Comparison of ENCODE assay signal across 24 cellular contexts in the genomic region with DNA sequence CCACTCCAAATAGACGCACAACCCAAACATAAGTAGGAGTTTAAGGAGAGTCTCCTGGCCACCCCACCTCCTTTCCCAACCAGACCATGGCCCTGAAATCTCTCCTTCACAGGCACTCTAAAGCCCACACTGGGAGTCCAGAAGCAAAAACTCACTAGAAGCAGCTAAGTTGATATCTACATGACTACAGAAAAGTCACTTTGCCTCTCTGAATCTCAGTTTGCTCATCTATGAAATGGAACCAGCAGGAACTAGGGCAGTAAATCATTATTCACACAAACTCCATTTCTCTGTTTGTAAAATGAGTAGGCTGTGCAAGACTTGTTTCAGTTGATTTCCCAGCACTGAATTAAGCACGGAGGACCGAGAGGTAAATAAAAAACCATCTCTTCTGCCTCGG. TPM values are rescaled to one million over a fixed set of nuclear protein-coding genes. Genes with fewer than 3 reads are reported as not detected.
DNase-seq lines count a peak whose midpoint lies in the region; ATAC-seq, FAIRE-seq and TF ChIP-seq lines count a peak whose summit lies in the region.
"Had no signal": no experiment of that assay in that cellular context is flagged by ENCODE, and none has a peak within 500 bp of the region (broad histone marks: within the 10 kb centered on the region; RNA-seq: fewer than 3 reads in every experiment).

No MANE protein-coding gene starts in this region.

- TF ChIP-seq CTCF in A549 (IDR thresholded peaks at IDR 0.05) (no peak), Calu3 (IDR thresholded peaks at IDR 0.05; ENCODE audit: unreplicated experiment) (no peak)
- no peak for TF ChIP-seq CTCF in CD8-positive, alpha-beta T cell (IDR thresholded peaks at IDR 0.05)

- intact Hi-C loops in Calu3 (cut with micrococcal nuclease; ENCODE audit: unreplicated experiment), result no loop called here
- intact Hi-C loops in CD8-positive, alpha-beta T cell (cut with DNase I, micrococcal nuclease), result no loop called here
- intact Hi-C loops in CD4-positive, alpha-beta memory T cell (cut with micrococcal nuclease), result no loop called here

- H3K27me3 Mint-ChIP-seq in Calu3 (ENCODE audit: unreplicated experiment), result no peaks in the 10 kb centered on the region
- H3K27me3 Mint-ChIP-seq in activated T-helper 17 cell treated with anti-CD3 and anti-CD28 coated beads, Interleukin-2, amount 50 U/mL, for 72 hours, result peaks cover 17% of the 10 kb centered on the region
- peaks cover 35% of the 10 kb centered on the region for H3K27me3 Mint-ChIP-seq in CD8-positive, alpha-beta T cell (ENCODE audit: low read depth)
- peaks cover 6 to 8% of the 10 kb centered on the region in 2 donors for H3K27me3 Mint-ChIP-seq in CD4-positive, alpha-beta memory T cell

- peak overlapping the region; percentile 98 for H3K27ac Mint-ChIP-seq in Calu3 (ENCODE audit: unreplicated experiment)
- H3K27ac Mint-ChIP-seq in activated T-helper 17 cell treated with anti-CD3 and anti-CD28 coated beads, Interleukin-2, amount 50 U/mL, for 72 hours, result peak overlapping the region; percentile 85
- H3K27ac Mint-ChIP-seq in CD8-positive, alpha-beta T cell, result no peak overlapping the region
- no peak overlapping the region for H3K27ac Mint-ChIP-seq in CD4-positive, alpha-beta memory T cell
- H3K27ac Mint-ChIP-seq: T-cell had no signal

- peaks cover 19 to 29% of the 10 kb centered on the region in 2 experiments for H3K27me3 ChIP-seq in mesenchymal stem cell (ENCODE audit: control insufficient read depth in 1 of 2, insufficient read depth in 1 of 2, low read length in 2 of 2)
- no peaks in the 10 kb centered on the region for H3K27me3 ChIP-seq in CD8-positive, alpha-beta T cell (ENCODE audit: insufficient read depth, low read length)
- H3K27me3 ChIP-seq in CD4-positive, alpha-beta memory T cell (ENCODE audit: insufficient read depth, low read length), result no peaks in the 10 kb centered on the region
- H3K27me3 ChIP-seq: SJSA1 had no signal

- no peak overlapping the region for H3K23ac ChIP-seq in mesenchymal stem cell (ENCODE audit: low read length in 2 of 2)

- peaks cover 40% of the 10 kb centered on the region for H3K36me3 Mint-ChIP-seq in Calu3 (ENCODE audit: insufficient read depth, unreplicated experiment)
- no peaks in the 10 kb centered on the region for H3K36me3 Mint-ChIP-seq in activated T-helper 17 cell treated with anti-CD3 and anti-CD28 coated beads, Interleukin-2, amount 50 U/mL, for 72 hours (ENCODE audit: low read depth)
- H3K36me3 Mint-ChIP-seq in CD8-positive, alpha-beta T cell, result no peaks in the 10 kb centered on the region
- H3K36me3 Mint-ChIP-seq in CD4-positive, alpha-beta memory T cell, result peaks cover 2 to 4% of the 10 kb centered on the region in 2 donors
- H3K36me3 Mint-ChIP-seq: T-cell had no signal

- 92% methylated on average over 4 of the region's 4 CpGs for WGBS in A549 (ENCODE audit: missing lambda C conversion rate)
- WGBS in mesenchymal stem cell, result 95% methylated on average over 4 of the region's 4 CpGs

- H3K4me1 Mint-ChIP-seq in Calu3 (ENCODE audit: low read depth, unreplicated experiment), result peaks cover 52% of the 10 kb centered on the region
- H3K4me1 Mint-ChIP-seq in activated T-helper 17 cell treated with anti-CD3 and anti-CD28 coated beads, Interleukin-2, amount 50 U/mL, for 72 hours, result peaks cover 23% of the 10 kb centered on the region
- peaks cover 5% of the 10 kb centered on the region for H3K4me1 Mint-ChIP-seq in CD8-positive, alpha-beta T cell (ENCODE audit: low read depth)
- peaks cover 6 to 13% (median 10%) of the 10 kb centered on the region in 4 donors for H3K4me1 Mint-ChIP-seq in CD4-positive, alpha-beta memory T cell

- H3K9me3 ChIP-seq in A549 (0 out of 3 replicates have a peak, but pooled peaks cover 11% of the 10 kb centered on the region), mesenchymal stem cell (ENCODE audit: control insufficient read depth, low read length) (peaks cover 26% of the 10 kb centered on the region)
- H3K9me3 ChIP-seq in CD8-positive, alpha-beta T cell (ENCODE audit: low read length), result no peaks in the 10 kb centered on the region
- H3K9me3 ChIP-seq in CD4-positive, alpha-beta memory T cell (ENCODE audit: control insufficient read depth in 1 of 2, low read length in 2 of 2), result peaks cover 0 to 5% of the 10 kb centered on the region in 2 donors

- no peak overlapping the region for H4K91ac ChIP-seq in mesenchymal stem cell (ENCODE audit: low read length)

- H3K4me2 ChIP-seq in A549, result peak overlapping the region; percentile 96; the same call in 2 of the 3 replicates
- no peak overlapping the region for H3K4me2 ChIP-seq in mesenchymal stem cell (ENCODE audit: low read length, poor library complexity, severe bottlenecking)

- no peak overlapping the region for H3K4ac ChIP-seq in mesenchymal stem cell (ENCODE audit: low read depth in 1 of 2, low read length in 2 of 2)

- no peak overlapping the region for H2BK120ac ChIP-seq in mesenchymal stem cell (ENCODE audit: low read depth, low read length)

- TF ChIP-seq RAD21 in A549 (conservative IDR thresholded peaks at IDR 0.05 in 1 of 2, IDR thresholded peaks at IDR 0.05 in 1 of 2), result no peak

- POLR2A ChIA-PET in A549 (lab: Yijun Ruan, JAX), result no interaction called here
- POLR2A ChIA-PET in CD8-positive, alpha-beta T cell (lab: Charles Lee), result no interaction called here
- POLR2A ChIA-PET in CD4-positive, alpha-beta memory T cell (lab: Charles Lee; ENCODE audit: partially characterized antibody), result no interaction called here

- TF ChIP-seq POLR2A in A549 (IDR thresholded peaks at IDR 0.05; ENCODE audit: low read length), result no peak

- H3K79me1 ChIP-seq in mesenchymal stem cell (replicated peaks; ENCODE audit: low read length, poor library complexity, severe bottlenecking), result no peaks in the 10 kb centered on the region

- H3K27ac ChIP-seq in A549 (peak overlapping the region; percentile 97; a peak in 5 of 6 replicates), mesenchymal stem cell (ENCODE audit: low read length, poor library complexity, severe bottlenecking) (no peak overlapping the region)
- H3K27ac ChIP-seq in CD8-positive, alpha-beta T cell (ENCODE audit: low read depth, low read length), result no peak overlapping the region
- no peak overlapping the region for H3K27ac ChIP-seq in CD4-positive, alpha-beta memory T cell (ENCODE audit: low read depth, low read length)
- H3K27ac ChIP-seq: C4-2B, SJSA1 had no signal

- no peak overlapping the region for H2BK12ac ChIP-seq in mesenchymal stem cell (ENCODE audit: low read length in 2 of 2)

- no peaks in the 10 kb centered on the region for H3K36me3 ChIP-seq in mesenchymal stem cell (ENCODE audit: control insufficient read depth in 1 of 2, insufficient read depth in 2 of 2, low read depth in 1 of 2, low read length in 2 of 2)
- H3K36me3 ChIP-seq in CD8-positive, alpha-beta T cell (ENCODE audit: insufficient read depth, low read length), result no peaks in the 10 kb centered on the region
- H3K36me3 ChIP-seq in CD4-positive, alpha-beta memory T cell (ENCODE audit: insufficient read depth, low read length), result no peaks in the 10 kb centered on the region

- no peak overlapping the region for H2BK5ac ChIP-seq in mesenchymal stem cell (ENCODE audit: low read depth, low read length, poor library complexity, severe bottlenecking)

- FAIRE-seq in A549 (lab: Jason Lieb, UNC), result no peak
- FAIRE-seq: A204.1 had no signal

- H3K4me1 ChIP-seq in A549, result peaks cover 36% of the 10 kb centered on the region
- H3K4me1 ChIP-seq in mesenchymal stem cell (ENCODE audit: control insufficient read depth, insufficient read depth, low read depth, low read length), result peaks cover 13% of the 10 kb centered on the region
- H3K4me1 ChIP-seq in CD8-positive, alpha-beta T cell (ENCODE audit: insufficient read depth, low read length), result no peaks in the 10 kb centered on the region
- H3K4me1 ChIP-seq in CD4-positive, alpha-beta memory T cell (ENCODE audit: insufficient read depth, low read length), result peaks cover 8% of the 10 kb centered on the region

- no peak for TF ChIP-seq EP300 in A549 (IDR thresholded peaks at IDR 0.05)

- H3K4me3 Mint-ChIP-seq in Calu3 (ENCODE audit: low read depth, unreplicated experiment), result peak overlapping the region; percentile 63
- peak overlapping the region; percentile 61 for H3K4me3 Mint-ChIP-seq in activated T-helper 17 cell treated with anti-CD3 and anti-CD28 coated beads, Interleukin-2, amount 50 U/mL, for 72 hours
- H3K4me3 Mint-ChIP-seq in CD8-positive, alpha-beta T cell, result no peak overlapping the region
- H3K4me3 Mint-ChIP-seq in CD4-positive, alpha-beta memory T cell, result no peak overlapping the region
- H3K4me3 Mint-ChIP-seq: T-cell had no signal

- DNase-seq in A549 (ENCODE audit: low read depth in 1 of 2, low spot score in 1 of 2) (no peak), Calu3 (no peak), mesenchymal stem cell (no peak), COLO668 (lab: John Stamatoyannopoulos, UW; ENCODE audit: unreplicated experiment) (no peak), NCI-H510A (lab: John Stamatoyannopoulos, UW) (no peak)
- DNase-seq in CD8-positive, alpha-beta T cell, result no peak
- DNase-seq in CD4-positive, alpha-beta memory T cell, result no peak
- DNase-seq: AML-193, DMS53, GOT3, HCEC 1CT, MV-4-11, NCI-H1105, NCI-H1436 treated with DMSO at 0.1 percent for 48 hours, NCI-H187 treated with DMSO at 0.1 percent for 48 hours, NCI-H524 treated with DMSO at 0.1 percent for 48 hours, NCI-H774, Right ventricle myocardium superior, RPMI8226, T-cell had no signal

- BruUV-seq in Calu3 (replicated peaks; lab: Mats Ljungman, UMichigan), result no TSS peak

- H3K4me3 ChIP-seq in A549, result no peak overlapping the region
- no peak overlapping the region for H3K4me3 ChIP-seq in mesenchymal stem cell (ENCODE audit: insufficient read depth in 1 of 2, low read depth in 1 of 2, low read length in 2 of 2)
- H3K4me3 ChIP-seq in CD8-positive, alpha-beta T cell (ENCODE audit: low read depth, low read length), result no peak overlapping the region
- no peak overlapping the region for H3K4me3 ChIP-seq in CD4-positive, alpha-beta memory T cell (ENCODE audit: low read length in 2 of 2)
- H3K4me3 ChIP-seq: SJSA1 had no signal

- no peak overlapping the region for H3K18ac ChIP-seq in mesenchymal stem cell (ENCODE audit: low read depth in 1 of 2, low read length in 2 of 2)

- H2AK5ac ChIP-seq in mesenchymal stem cell (ENCODE audit: low read length, severe bottlenecking), result peak overlapping the region; percentile 14

- no peak for ATAC-seq in A549
- peak; percentile 59 for ATAC-seq in activated T-helper 17 cell treated with anti-CD3 and anti-CD28 coated beads, Interleukin-2, amount 50 U/mL, for 72 hours (replicated peaks)
- no peak for ATAC-seq in CD8-positive, alpha-beta T cell
- ATAC-seq: T-cell had no signal

- H2BK15ac ChIP-seq in mesenchymal stem cell (ENCODE audit: low read depth, poor library complexity, severe bottlenecking), result no peak overlapping the region

- no peak overlapping the region for H3K14ac ChIP-seq in mesenchymal stem cell (ENCODE audit: low read length in 2 of 2)

- peaks cover 2% of the 10 kb centered on the region for H3K9me3 Mint-ChIP-seq in Calu3 (ENCODE audit: low read depth, unreplicated experiment)
- H3K9me3 Mint-ChIP-seq in activated T-helper 17 cell treated with anti-CD3 and anti-CD28 coated beads, Interleukin-2, amount 50 U/mL, for 72 hours, result peaks cover 10% of the 10 kb centered on the region
- H3K9me3 Mint-ChIP-seq in CD8-positive, alpha-beta T cell, result peaks cover 17% of the 10 kb centered on the region
- peaks cover 2 to 40% (median 17%) of the 10 kb centered on the region in 8 donors for H3K9me3 Mint-ChIP-seq in CD4-positive, alpha-beta memory T cell

- CTCF ChIA-PET in A549 (lab: Yijun Ruan, JAX), result interaction anchor here (4.3 kb wide), 1 partner anchor 18 kb away, joined by 17 read pairs; no protein-coding TSS in a partner anchor
- CTCF ChIA-PET in Calu3 (lab: Charles Lee), result no interaction called here
- CTCF ChIA-PET in CD8-positive, alpha-beta T cell (lab: Charles Lee), result no interaction called here
- CTCF ChIA-PET in CD4-positive, alpha-beta memory T cell (lab: Charles Lee; ENCODE audit: partially characterized antibody), result no interaction called here

- H2AFZ ChIP-seq in mesenchymal stem cell (ENCODE audit: low read depth, low read length), result no peak overlapping the region

- no peak overlapping the region for H4K8ac ChIP-seq in mesenchymal stem cell (ENCODE audit: low read length)

- H3K9ac ChIP-seq in mesenchymal stem cell (ENCODE audit: low read length), result no peak overlapping the region

RNA-seq across cellular contexts. Expression of a gene that starts 4.1 kb away (rescaled TPM):
- polyA plus RNA-seq in A549 (2011; rRNA removed), result 75.0 and 98.1 TPM in 2 replicates
- polyA plus RNA-seq in A549 (2012; cell fraction: cytosol; rRNA removed), result 52.9 and 53.5 TPM in 2 replicates
- polyA plus RNA-seq in A549 (2012; cell fraction: nucleus; rRNA removed), result 45.0 and 53.1 TPM in 2 replicates
- 88.5 to 113 TPM (median 92.2 TPM) in 3 replicates for polyA plus RNA-seq in A549 (2017; fragmentation: RNase III; extraction: RNeasy Plus Mini Kit Qiagen cat#74134 plus additional on column Dnase treatment)
- 107 and 125 TPM in 2 replicates for polyA minus RNA-seq in A549 (2011; rRNA and poly(A)+ RNA removed)
- 190 TPM in 2 replicates for total RNA-seq in Calu3 (2022)
- 1 to 10 TPM; 1.3 to 1.9 TPM for total RNA-seq in activated T-helper 17 cell treated with anti-CD3 and anti-CD28 coated beads, Interleukin-2, amount 50 U/mL, for 72 hours
- polyA plus RNA-seq in mesenchymal stem cell (2013, experiment 1 of 2), result 0.87 TPM
- polyA plus RNA-seq in mesenchymal stem cell (2013, experiment 2 of 2), result 0.82 TPM
- total RNA-seq in CD8-positive, alpha-beta T cell, result not detected
- total RNA-seq in CD4-positive, alpha-beta memory T cell, result 1 to 10 TPM; 2.0 to 2.7 TPM
- polyA plus RNA-seq in CD4-positive, alpha-beta memory T cell, result under 1 TPM; 0.22 to 0.98 TPM

Comparison
In these comparisons a context has a peak if more than half of its experiments do, and no peak if none do; other contexts are left out.
1. H3K27ac ChIP-seq: peak in A549 (2 of 2); none in mesenchymal stem cell (single experiment), CD8-positive, alpha-beta T cell (single experiment) and CD4-positive, alpha-beta memory T cell (single experiment).
2. H3K27ac Mint-ChIP-seq: peak in Calu3 (single experiment) and activated T-helper 17 cell treated with anti-CD3 and anti-CD28 coated beads, Interleukin-2, amount 50 U/mL, for 72 hours (single experiment); none in CD8-positive, alpha-beta T cell (single experiment) and CD4-positive, alpha-beta memory T cell (0 of 7).
3. H3K4me3 Mint-ChIP-seq: peak in Calu3 (single experiment) and activated T-helper 17 cell treated with anti-CD3 and anti-CD28 coated beads, Interleukin-2, amount 50 U/mL, for 72 hours (single experiment); none in CD8-positive, alpha-beta T cell (single experiment) and CD4-positive, alpha-beta memory T cell (0 of 8).
4. RNA of a gene that starts 4.1 kb away (total RNA-seq): 190 TPM in Calu3; 2.0 to 2.7 TPM in CD4-positive, alpha-beta memory T cell, 1.3 to 1.9 TPM in activated T-helper 17 cell treated with anti-CD3 and anti-CD28 coated beads, Interleukin-2, amount 50 U/mL, for 72 hours and not detected in CD8-positive, alpha-beta T cell; every median in the first group is over 10 times any median in the second.